1 cellular context compared by ENCODE assay signal in genomic region chr16:55469821-55470532, GRCh38.
TF ChIP-seq lines count a peak whose summit lies in the region.

No MANE protein-coding gene starts in this region.

TF ChIP-seq in IMR-90, 13 proteins besides CTCF, POLR2A, EP300 and RAD21:
- TF ChIP-seq RFX5 (IDR thresholded peaks at IDR 0.05; ENCODE audit: low read depth, low read length) (no peak), MAZ (IDR thresholded peaks at IDR 0.05; ENCODE audit: borderline replicate concordance, low read depth, low read length) (no peak), MXI1 (IDR thresholded peaks at IDR 0.05; ENCODE audit: borderline replicate concordance, low read depth, low read length) (no peak), RCOR1 (IDR thresholded peaks at IDR 0.05; ENCODE audit: insufficient replicate concordance, low read length) (no peak), BHLHE40 (IDR thresholded peaks at IDR 0.05; ENCODE audit: low read depth, low read length) (no peak), CEBPB (IDR thresholded peaks at IDR 0.05; ENCODE audit: low read depth, low read length) (no peak), MAFK (IDR thresholded peaks at IDR 0.05; ENCODE audit: low read depth, low read length) (no peak), NFE2L2 (IDR thresholded peaks at IDR 0.05; ENCODE audit: low read depth, low read length) (no peak), FOS (IDR thresholded peaks at IDR 0.05; ENCODE audit: low read depth, low read length) (no peak), CHD1 (IDR thresholded peaks at IDR 0.05; ENCODE audit: low read depth, low read length) (no peak), ELK1 (IDR thresholded peaks at IDR 0.05; ENCODE audit: borderline replicate concordance, low read depth, low read length) (no peak), SMC3 (IDR thresholded peaks at IDR 0.05; ENCODE audit: low read depth, low read length) (no peak)
- TF ChIP-seq, protein P1, sequence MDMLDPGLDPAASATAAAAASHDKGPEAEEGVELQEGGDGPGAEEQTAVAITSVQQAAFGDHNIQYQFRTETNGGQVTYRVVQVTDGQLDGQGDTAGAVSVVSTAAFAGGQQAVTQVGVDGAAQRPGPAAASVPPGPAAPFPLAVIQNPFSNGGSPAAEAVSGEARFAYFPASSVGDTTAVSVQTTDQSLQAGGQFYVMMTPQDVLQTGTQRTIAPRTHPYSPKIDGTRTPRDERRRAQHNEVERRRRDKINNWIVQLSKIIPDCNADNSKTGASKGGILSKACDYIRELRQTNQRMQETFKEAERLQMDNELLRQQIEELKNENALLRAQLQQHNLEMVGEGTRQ (IDR thresholded peaks at IDR 0.05; ENCODE audit: low read depth, low read length) = no peak
